In the genomic region with DNA sequence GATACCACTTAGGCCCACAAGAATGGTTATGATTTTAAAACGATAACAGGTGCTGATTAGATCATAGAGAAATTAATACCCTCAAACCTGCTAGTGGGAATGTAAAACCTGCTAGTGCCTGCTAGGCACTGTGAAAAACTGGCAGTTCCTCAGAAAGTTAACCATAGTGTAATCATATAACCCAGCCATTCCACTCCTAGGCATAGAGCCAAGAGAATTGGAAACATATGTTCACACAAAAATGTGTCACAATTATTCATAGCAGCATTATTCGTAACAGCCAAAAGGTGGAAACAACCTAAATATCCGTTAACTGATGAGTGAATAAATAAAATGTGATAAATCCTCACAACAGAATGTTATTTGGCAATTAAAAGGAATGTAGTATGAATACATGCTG, we compare ENCODE assay signal across 21 cellular contexts.
"Had no signal": no experiment of that assay in that cellular context is flagged by ENCODE, and none has a peak within 500 bp of the region (broad histone marks: within the 10 kb centered on the region; RNA-seq: fewer than 3 reads in every experiment).

No MANE protein-coding gene starts in this region.

- DNase-seq: activated CD8-positive, alpha-beta memory T cell treated with anti-CD3 and anti-CD28 coated beads for 24 hours; activated CD8-positive, alpha-beta memory T cell treated with anti-CD3 and anti-CD28 coated beads, Interleukin-2, amount 50 U/mL, for 48 hours; activated effector memory CD4-positive, alpha-beta T cell treated with anti-CD3 and anti-CD28 coated beads, Interleukin-2, amount 50 U/mL, for 16 hours; activated T-cell treated with anti-CD3 and anti-CD28 coated beads, Interleukin-2, amount 50 U/mL, for 48 hours; adrenal gland; colonic mucosa; endodermal cell; kidney; nephron progenitor cell; nucleus accumbens; sigmoid colon; stimulated activated CD4-positive, alpha-beta T cell treated with anti-CD3 and anti-CD28 coated beads, Interleukin-4, amount 100 ng/mL, for 4 hours; upper lobe of right lung had no signal

- FAIRE-seq: frontal cortex, kidney had no signal

- ATAC-seq: activated CD4-positive, CD25-positive, alpha-beta regulatory T cell treated with anti-CD3 and anti-CD28 coated beads, Interleukin-2, amount 50 U/mL, for 24 hours; left lobe of liver; stimulated activated memory B cell treated with anti-CD40 and anti-IgM and Interleukin-4, amounts not matched to agents 10 μg/mL and 1 μg/mL and 100 μg/mL, for 72 hours; upper lobe of right lung had no signal

- H3K36me3 ChIP-seq: adrenal gland, colonic mucosa, sigmoid colon, thoracic aorta, upper lobe of right lung had no signal

- H3K27ac Mint-ChIP-seq: activated naive CD4-positive, alpha-beta T cell treated with anti-CD3 and anti-CD28 coated beads, Interleukin-2, amount 50 U/mL, for 24 hours; endodermal cell; nephron progenitor cell; stimulated activated memory B cell treated with anti-CD40 and anti-IgM and Interleukin-4, amounts not matched to agents 10 μg/mL and 1 μg/mL and 100 μg/mL, for 72 hours; T-helper 1 cell treated with Interleukin-12 subunit alpha and Interleukin-12 subunit beta and Interleukin-4 antibody, amounts not matched to agents 30 μg/mL and 1 μg/mL, for 36 hours had no signal

- H3K4me3 Mint-ChIP-seq: activated naive CD4-positive, alpha-beta T cell treated with anti-CD3 and anti-CD28 coated beads, Interleukin-2, amount 50 U/mL, for 24 hours; endodermal cell; nephron progenitor cell; stimulated activated memory B cell treated with anti-CD40 and anti-IgM and Interleukin-4, amounts not matched to agents 10 μg/mL and 1 μg/mL and 100 μg/mL, for 72 hours; T-helper 1 cell treated with Interleukin-12 subunit alpha and Interleukin-12 subunit beta and Interleukin-4 antibody, amounts not matched to agents 30 μg/mL and 1 μg/mL, for 36 hours had no signal

- H3K36me3 Mint-ChIP-seq: stimulated activated memory B cell treated with anti-CD40 and anti-IgM and Interleukin-4, amounts not matched to agents 10 μg/mL and 1 μg/mL and 100 μg/mL, for 72 hours had no signal

- H3K4me1 Mint-ChIP-seq: activated naive CD4-positive, alpha-beta T cell treated with anti-CD3 and anti-CD28 coated beads, Interleukin-2, amount 50 U/mL, for 24 hours; nephron progenitor cell; stimulated activated memory B cell treated with anti-CD40 and anti-IgM and Interleukin-4, amounts not matched to agents 10 μg/mL and 1 μg/mL and 100 μg/mL, for 72 hours had no signal

- H3K4me3 ChIP-seq: adrenal gland, colonic mucosa, lung, sigmoid colon, thoracic aorta, upper lobe of right lung had no signal

- H3K27me3 ChIP-seq: colonic mucosa, sigmoid colon, upper lobe of right lung had no signal
